ENCODE assay signal across 8 cellular contexts in genomic region chr11:61899146-61899841, GRCh38.
DNase-seq lines count a peak whose midpoint lies in the region; ATAC-seq and TF ChIP-seq lines count a peak whose summit lies in the region.

No MANE protein-coding gene starts in this region.

- no peak overlapping the region for H3K4me3 ChIP-seq in cardiac fibroblast (replicated peaks in 1 of 2; ENCODE audit: low read depth in 2 of 2, low read length in 2 of 2)

- TF ChIP-seq CTCF in cardiac fibroblast (IDR thresholded peaks at IDR 0.05; ENCODE audit: low read depth, low read length), result peak; percentile 100

- no peak for TF ChIP-seq POLR2A in GM18505 (IDR thresholded peaks at IDR 0.05; ENCODE audit: borderline replicate concordance, extremely low read depth, insufficient read depth, insufficient read length)

- ATAC-seq in GM18505 (IDR thresholded peaks at IDR 0.05; ENCODE audit: unreplicated experiment) (peak; percentile 62), HG03175 (IDR thresholded peaks at IDR 0.05; ENCODE audit: unreplicated experiment) (peak; percentile 75), HG02884 (IDR thresholded peaks at IDR 0.05; ENCODE audit: unreplicated experiment) (no peak)
- peak; percentile 89 to 92 for ATAC-seq in activated CD4-positive, CD25-positive, alpha-beta regulatory T cell treated with anti-CD3 and anti-CD28 coated beads, Interleukin-2, amount 50 U/mL, for 24 hours

- DNase-seq in NCI-H446 treated with DMSO at 0.1 percent for 48 hours (lab: John Stamatoyannopoulos, UW) (peak; percentile 23), cardiac fibroblast (ENCODE audit: low read depth in 2 of 2) (peak; percentile 79), kidney tubule cell (ENCODE audit: low spot score) (peak; percentile 81)
- DNase-seq in stimulated activated CD4-positive, alpha-beta T cell treated with anti-CD3 and anti-CD28 coated beads, Interleukin-2, amount 100 ng/mL, for 48 hours, result peak; percentile 94 to 98

Comparison
In these comparisons a context has a peak if more than half of its experiments do, and no peak if none do; other contexts are left out.
1. DNase-seq: peak in every context shown above with its lines; median percentile 96 in stimulated activated CD4-positive, alpha-beta T cell treated with anti-CD3 and anti-CD28 coated beads, Interleukin-2, amount 100 ng/mL, for 48 hours; 81 in kidney tubule cell; 79 in cardiac fibroblast; 23 in NCI-H446 treated with DMSO at 0.1 percent for 48 hours.